Comparison of ENCODE assay signal across 1 cellular context in the genomic region with DNA sequence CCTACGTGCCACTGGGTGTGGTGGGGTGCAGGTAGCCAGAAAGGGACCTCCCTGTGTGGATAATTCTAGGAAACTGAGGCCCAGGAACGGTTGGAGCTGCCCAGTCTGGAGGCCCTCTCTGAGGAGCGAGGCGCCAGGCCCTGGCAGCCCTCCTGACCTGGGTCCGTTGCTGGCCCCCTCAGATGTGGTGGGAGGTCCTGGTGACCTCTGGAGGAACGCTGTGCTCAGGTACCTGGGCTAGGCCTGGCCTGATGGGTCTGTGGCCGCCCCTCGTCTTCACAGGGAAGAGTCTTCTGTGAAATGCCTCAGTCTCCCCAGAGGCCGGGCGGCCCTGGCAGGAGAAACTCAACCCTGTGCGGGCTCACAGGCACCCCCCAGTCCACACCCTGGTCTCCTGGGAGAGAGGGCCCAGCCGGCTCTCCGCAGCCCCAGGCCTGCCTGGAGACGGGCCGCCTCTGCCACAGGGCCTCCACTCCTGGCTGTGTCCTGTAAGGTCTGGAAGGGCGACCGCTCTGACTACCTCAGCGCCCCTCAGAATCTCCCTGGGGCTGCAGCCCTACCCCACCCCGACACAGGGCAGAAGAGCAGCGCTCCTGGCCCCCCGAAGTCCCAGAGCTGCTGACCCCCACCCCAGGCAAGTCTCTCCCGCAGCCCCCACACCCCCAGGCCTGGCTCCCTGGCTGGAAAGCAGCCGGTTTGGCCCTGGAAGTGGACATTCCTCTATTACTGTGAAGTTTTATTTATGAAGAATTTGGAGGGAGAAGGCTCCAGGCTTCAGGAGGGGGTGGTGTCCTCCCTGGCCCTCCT.
TF ChIP-seq lines count a peak whose summit lies in the region.

No MANE protein-coding gene starts in this region.

TF ChIP-seq in HepG2, 621 proteins besides CTCF, POLR2A, EP300 and RAD21:
- TF ChIP-seq MEF2D (CRISPR knock-in tag; IDR thresholded peaks at IDR 0.05): no peak
- no peak for TF ChIP-seq HNRNPUL1 (IDR thresholded peaks at IDR 0.05; ENCODE audit: low read depth, low read length)
- TF ChIP-seq MZF1 (CRISPR knock-in tag; IDR thresholded peaks at IDR 0.05; ENCODE audit: borderline replicate concordance): no peak
- TF ChIP-seq SRY (CRISPR knock-in tag; IDR thresholded peaks at IDR 0.05): no peak
- no peak for TF ChIP-seq ZNF652 (CRISPR knock-in tag; IDR thresholded peaks at IDR 0.05; ENCODE audit: borderline replicate concordance, low read depth)
- TF ChIP-seq GRHL1 (CRISPR knock-in tag; conservative IDR thresholded peaks at IDR 0.05): no peak
- TF ChIP-seq HOXA7 (CRISPR knock-in tag; IDR thresholded peaks at IDR 0.05): no peak
- no peak for TF ChIP-seq ZNF616 (CRISPR knock-in tag; IDR thresholded peaks at IDR 0.05; ENCODE audit: low read depth)
- TF ChIP-seq, protein P1, sequence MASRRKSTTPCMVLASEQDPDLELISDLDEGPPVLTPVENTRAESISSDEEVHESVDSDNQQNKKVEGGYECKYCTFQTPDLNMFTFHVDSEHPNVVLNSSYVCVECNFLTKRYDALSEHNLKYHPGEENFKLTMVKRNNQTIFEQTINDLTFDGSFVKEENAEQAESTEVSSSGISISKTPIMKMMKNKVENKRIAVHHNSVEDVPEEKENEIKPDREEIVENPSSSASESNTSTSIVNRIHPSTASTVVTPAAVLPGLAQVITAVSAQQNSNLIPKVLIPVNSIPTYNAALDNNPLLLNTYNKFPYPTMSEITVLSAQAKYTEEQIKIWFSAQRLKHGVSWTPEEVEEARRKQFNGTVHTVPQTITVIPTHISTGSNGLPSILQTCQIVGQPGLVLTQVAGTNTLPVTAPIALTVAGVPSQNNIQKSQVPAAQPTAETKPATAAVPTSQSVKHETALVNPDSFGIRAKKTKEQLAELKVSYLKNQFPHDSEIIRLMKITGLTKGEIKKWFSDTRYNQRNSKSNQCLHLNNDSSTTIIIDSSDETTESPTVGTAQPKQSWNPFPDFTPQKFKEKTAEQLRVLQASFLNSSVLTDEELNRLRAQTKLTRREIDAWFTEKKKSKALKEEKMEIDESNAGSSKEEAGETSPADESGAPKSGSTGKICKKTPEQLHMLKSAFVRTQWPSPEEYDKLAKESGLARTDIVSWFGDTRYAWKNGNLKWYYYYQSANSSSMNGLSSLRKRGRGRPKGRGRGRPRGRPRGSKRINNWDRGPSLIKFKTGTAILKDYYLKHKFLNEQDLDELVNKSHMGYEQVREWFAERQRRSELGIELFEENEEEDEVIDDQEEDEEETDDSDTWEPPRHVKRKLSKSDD (CRISPR knock-in tag; IDR thresholded peaks at IDR 0.05; ENCODE audit: low read depth): no peak
- TF ChIP-seq PHB2 (IDR thresholded peaks at IDR 0.05; ENCODE audit: partially characterized antibody): no peak
- TF ChIP-seq ZBTB20 (CRISPR knock-in tag; IDR thresholded peaks at IDR 0.05; ENCODE audit: borderline replicate concordance, low read depth): no peak
- TF ChIP-seq, protein P2, sequence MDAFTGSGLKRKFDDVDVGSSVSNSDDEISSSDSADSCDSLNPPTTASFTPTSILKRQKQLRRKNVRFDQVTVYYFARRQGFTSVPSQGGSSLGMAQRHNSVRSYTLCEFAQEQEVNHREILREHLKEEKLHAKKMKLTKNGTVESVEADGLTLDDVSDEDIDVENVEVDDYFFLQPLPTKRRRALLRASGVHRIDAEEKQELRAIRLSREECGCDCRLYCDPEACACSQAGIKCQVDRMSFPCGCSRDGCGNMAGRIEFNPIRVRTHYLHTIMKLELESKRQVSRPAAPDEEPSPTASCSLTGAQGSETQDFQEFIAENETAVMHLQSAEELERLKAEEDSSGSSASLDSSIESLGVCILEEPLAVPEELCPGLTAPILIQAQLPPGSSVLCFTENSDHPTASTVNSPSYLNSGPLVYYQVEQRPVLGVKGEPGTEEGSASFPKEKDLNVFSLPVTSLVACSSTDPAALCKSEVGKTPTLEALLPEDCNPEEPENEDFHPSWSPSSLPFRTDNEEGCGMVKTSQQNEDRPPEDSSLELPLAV (CRISPR knock-in tag; conservative IDR thresholded peaks at IDR 0.05; ENCODE audit: low read depth): no peak
- TF ChIP-seq ARNTL (CRISPR knock-in tag; IDR thresholded peaks at IDR 0.05): no peak
- TF ChIP-seq HOXD1 (CRISPR knock-in tag; IDR thresholded peaks at IDR 0.05): no peak
- TF ChIP-seq ZNF121 (CRISPR knock-in tag; IDR thresholded peaks at IDR 0.05): no peak
- TF ChIP-seq CBFB (CRISPR knock-in tag; IDR thresholded peaks at IDR 0.05): no peak
- no peak for TF ChIP-seq NR2F2 (IDR thresholded peaks at IDR 0.05; ENCODE audit: borderline replicate concordance, low read depth)
- no peak for TF ChIP-seq ZNF296 (CRISPR knock-in tag; conservative IDR thresholded peaks at IDR 0.05)
- TF ChIP-seq ZNF687 (CRISPR knock-in tag; IDR thresholded peaks at IDR 0.05): no peak
